Comparison of ENCODE assay signal across 12 cellular contexts in the genomic region with DNA sequence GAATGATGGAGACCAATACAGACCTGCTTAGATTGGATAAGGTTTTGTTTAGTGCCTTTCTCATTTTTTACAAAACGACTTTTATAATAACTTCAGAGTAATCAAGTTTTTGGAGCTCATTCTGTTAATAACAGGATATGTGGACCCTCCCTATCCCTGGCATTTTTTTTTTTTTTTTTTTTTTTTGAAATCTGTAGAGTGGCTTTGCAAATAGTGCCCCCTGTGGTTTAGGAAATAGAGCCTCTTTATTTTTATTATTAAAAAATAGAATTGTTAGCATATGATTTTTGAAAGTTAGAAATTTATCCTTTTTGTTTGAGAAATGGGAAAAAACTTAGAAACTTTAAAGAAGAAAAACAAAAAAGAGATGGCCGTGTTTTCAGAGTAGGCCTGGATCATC. TPM values are rescaled to one million over a fixed set of nuclear protein-coding genes. Genes with fewer than 3 reads are reported as not detected.
DNase-seq lines count a peak whose midpoint lies in the region; ATAC-seq and TF ChIP-seq lines count a peak whose summit lies in the region.
"Had no signal": no experiment of that assay in that cellular context is flagged by ENCODE, and none has a peak within 500 bp of the region (broad histone marks: within the 10 kb centered on the region; RNA-seq: fewer than 3 reads in every experiment).

No MANE protein-coding gene starts in this region.

- H3K4me1 ChIP-seq in OCI-LY3 (ENCODE audit: low read length), result peaks cover 65% of the 10 kb centered on the region
- peaks cover 0 to 88% (median 40%) of the 10 kb centered on the region in 6 donors for H3K4me1 ChIP-seq in spleen
- peaks cover 41% of the 10 kb centered on the region for H3K4me1 ChIP-seq in vagina

- peaks cover 24% of the 10 kb centered on the region for H3K4me1 Mint-ChIP-seq in activated CD8-positive, alpha-beta T cell treated with anti-CD3 and anti-CD28 coated beads for 36 hours (ENCODE audit: low read depth)
- H3K4me1 Mint-ChIP-seq in activated CD8-positive, alpha-beta T cell treated with anti-CD3 and anti-CD28 coated beads, Interleukin-2, amount 10 ng/mL, durations not matched to agents 7 days and 5 days (ENCODE audit: low read depth), result peaks cover 6% of the 10 kb centered on the region

- H3K9ac ChIP-seq in OCI-LY3 (ENCODE audit: low read length), result peak overlapping the region; percentile 55

- H3K79me2 ChIP-seq in OCI-LY3 (ENCODE audit: low read length), result peaks cover 100% of the 10 kb centered on the region

- peak overlapping the region; percentile 66 for H3K4me2 ChIP-seq in OCI-LY3 (ENCODE audit: low read length)

- no peaks in the 10 kb centered on the region for H3K27me3 Mint-ChIP-seq in activated CD8-positive, alpha-beta T cell treated with anti-CD3 and anti-CD28 coated beads for 36 hours
- no peaks in the 10 kb centered on the region for H3K27me3 Mint-ChIP-seq in activated CD8-positive, alpha-beta T cell treated with anti-CD3 and anti-CD28 coated beads, Interleukin-2, amount 10 ng/mL, durations not matched to agents 7 days and 5 days (ENCODE audit: low read depth)
- H3K27me3 Mint-ChIP-seq: activated T-cell treated with anti-CD3 and anti-CD28 coated beads, Interleukin-2, amount 50 U/mL, for 24 hours had no signal

- no peak overlapping the region for H2AFZ ChIP-seq in OCI-LY3 (ENCODE audit: low read depth, low read length)

- H3K4me3 ChIP-seq in OCI-LY3 (ENCODE audit: low read length) (peak overlapping the region; percentile 69), fibroblast of mammary gland (ENCODE audit: control insufficient read depth, low read depth, low read length) (no peak overlapping the region), spleen (no peak overlapping the region), vagina (no peak overlapping the region)

- CTCF ChIA-PET in activated CD8-positive, alpha-beta T cell treated with anti-CD3 and anti-CD28 coated beads for 36 hours (lab: Charles Lee), result interaction anchor here (0.9 to 1.1 kb wide), 2 partner anchors 45 to 58 kb away, joined by 3 read pairs; no protein-coding TSS in a partner anchor
- CTCF ChIA-PET in activated CD8-positive, alpha-beta T cell treated with anti-CD3 and anti-CD28 coated beads, Interleukin-2, amount 10 ng/mL, durations not matched to agents 7 days and 5 days (lab: Charles Lee), result interaction anchor here (0.6 to 1.3 kb wide), 3 partner anchors 8 to 176 kb away, joined by 3 to 4 read pairs (median 3); no protein-coding TSS in a partner anchor

- TF ChIP-seq CTCF in activated CD8-positive, alpha-beta T cell treated with anti-CD3 and anti-CD28 coated beads for 36 hours (IDR thresholded peaks at IDR 0.05), result peak; percentile 51
- TF ChIP-seq CTCF in OCI-LY3 (IDR thresholded peaks at IDR 0.05; ENCODE audit: low read depth, low read length) (peak; percentile 45; the same call in 1 of the 2 replicates), fibroblast of mammary gland (conservative IDR thresholded peaks at IDR 0.05; ENCODE audit: control insufficient read depth, insufficient read depth, low read depth, low read length) (peak; percentile 48), spleen (IDR thresholded peaks at IDR 0.05 in 8 of 11, conservative IDR thresholded peaks at IDR 0.05 in 3 of 11) (peak in 6 of 11 experiments; percentile 27 to 52 (median 32)), vagina (IDR thresholded peaks at IDR 0.05) (no peak)

- POLR2A ChIA-PET in activated CD8-positive, alpha-beta T cell treated with anti-CD3 and anti-CD28 coated beads for 36 hours (lab: Charles Lee), result no interaction called here
- POLR2A ChIA-PET in activated CD8-positive, alpha-beta T cell treated with anti-CD3 and anti-CD28 coated beads, Interleukin-2, amount 10 ng/mL, durations not matched to agents 7 days and 5 days (lab: Charles Lee), result no interaction called here

- H3K27ac Mint-ChIP-seq in activated CD8-positive, alpha-beta T cell treated with anti-CD3 and anti-CD28 coated beads for 36 hours, result no peak overlapping the region
- no peak overlapping the region for H3K27ac Mint-ChIP-seq in activated CD8-positive, alpha-beta T cell treated with anti-CD3 and anti-CD28 coated beads, Interleukin-2, amount 10 ng/mL, durations not matched to agents 7 days and 5 days
- H3K27ac Mint-ChIP-seq: activated T-cell treated with anti-CD3 and anti-CD28 coated beads, Interleukin-2, amount 50 U/mL, for 24 hours had no signal

- TF ChIP-seq POLR2A in spleen (IDR thresholded peaks at IDR 0.05) (no peak), vagina (IDR thresholded peaks at IDR 0.05) (no peak)

- H3K27ac ChIP-seq in OCI-LY3 (ENCODE audit: low read length) (peak overlapping the region; percentile 89), spleen (no peak overlapping the region), vagina (no peak overlapping the region)

- ATAC-seq in activated CD8-positive, alpha-beta T cell treated with anti-CD3 and anti-CD28 coated beads for 36 hours, result no peak
- no peak for ATAC-seq in activated CD8-positive, alpha-beta T cell treated with anti-CD3 and anti-CD28 coated beads, Interleukin-2, amount 10 ng/mL, durations not matched to agents 7 days and 5 days
- ATAC-seq in HG02798 (IDR thresholded peaks at IDR 0.05; ENCODE audit: poor library complexity, unreplicated experiment), result no peak

- H3K9me3 Mint-ChIP-seq in activated CD8-positive, alpha-beta T cell treated with anti-CD3 and anti-CD28 coated beads for 36 hours, result no peaks in the 10 kb centered on the region
- H3K9me3 Mint-ChIP-seq in activated CD8-positive, alpha-beta T cell treated with anti-CD3 and anti-CD28 coated beads, Interleukin-2, amount 10 ng/mL, durations not matched to agents 7 days and 5 days (ENCODE audit: insufficient read depth), result no peaks in the 10 kb centered on the region
- H3K9me3 Mint-ChIP-seq: activated T-cell treated with anti-CD3 and anti-CD28 coated beads, Interleukin-2, amount 50 U/mL, for 24 hours had no signal

- H3K36me3 ChIP-seq in OCI-LY3 (replicated peaks; ENCODE audit: low read depth, low read length) (peaks cover 39% of the 10 kb centered on the region), spleen (peaks cover 0 to 19% (median 3%) of the 10 kb centered on the region in 6 donors), vagina (no peaks in the 10 kb centered on the region)

- H3K9me3 ChIP-seq in OCI-LY3 (ENCODE audit: insufficient read depth, low read length), result no peaks in the 10 kb centered on the region
- no peaks in the 10 kb centered on the region for H3K9me3 ChIP-seq in spleen
- no peaks in the 10 kb centered on the region for H3K9me3 ChIP-seq in vagina

- intact Hi-C loops in activated CD8-positive, alpha-beta T cell treated with anti-CD3 and anti-CD28 coated beads for 36 hours (cut with micrococcal nuclease), result no loop called here
- intact Hi-C loops in spleen (cut with DNase I; ENCODE audit: low total_unique reads) (loop anchor here (2.0 kb wide), 1 partner anchor 58 kb away; no protein-coding TSS in a partner anchor), vagina (cut with DNase I) (no loop called here)

- H4K20me1 ChIP-seq in OCI-LY3 (ENCODE audit: insufficient read depth, low read length), result peaks cover 59% of the 10 kb centered on the region

- peaks cover 16% of the 10 kb centered on the region for H3K36me3 Mint-ChIP-seq in activated CD8-positive, alpha-beta T cell treated with anti-CD3 and anti-CD28 coated beads for 36 hours (ENCODE audit: low read depth)
- peaks cover 11% of the 10 kb centered on the region for H3K36me3 Mint-ChIP-seq in activated CD8-positive, alpha-beta T cell treated with anti-CD3 and anti-CD28 coated beads, Interleukin-2, amount 10 ng/mL, durations not matched to agents 7 days and 5 days (ENCODE audit: low read depth)

- no peak for DNase-seq in activated CD8-positive, alpha-beta T cell treated with anti-CD3 and anti-CD28 coated beads for 36 hours
- DNase-seq in activated CD8-positive, alpha-beta T cell treated with anti-CD3 and anti-CD28 coated beads, Interleukin-2, amount 10 ng/mL, durations not matched to agents 7 days and 5 days, result no peak
- DNase-seq in fibroblast of mammary gland (ENCODE audit: low read depth) (no peak), spleen (no peak), vagina (ENCODE audit: extremely low spot score in 2 of 2) (no peak)
- DNase-seq in effector CD8-positive, alpha-beta T cell (lab: John Stamatoyannopoulos, UW), result no peak
- DNase-seq: activated T-cell treated with anti-CD3 and anti-CD28 coated beads, Interleukin-2, amount 50 U/mL, for 24 hours; caudate nucleus; NCI-H1048; retina had no signal

- WGBS in spleen, 5 donors, result 67 to 84% (median 72%) methylated on average over 2 of the region's 2 CpGs

- no peaks in the 10 kb centered on the region for H3K27me3 ChIP-seq in OCI-LY3 (ENCODE audit: low read depth, low read length)
- no peaks in the 10 kb centered on the region for H3K27me3 ChIP-seq in spleen (replicated peaks in 1 of 7)
- H3K27me3 ChIP-seq in vagina, result no peaks in the 10 kb centered on the region

- H3K4me3 Mint-ChIP-seq in activated CD8-positive, alpha-beta T cell treated with anti-CD3 and anti-CD28 coated beads for 36 hours, result no peak overlapping the region
- no peak overlapping the region for H3K4me3 Mint-ChIP-seq in activated CD8-positive, alpha-beta T cell treated with anti-CD3 and anti-CD28 coated beads, Interleukin-2, amount 10 ng/mL, durations not matched to agents 7 days and 5 days
- H3K4me3 Mint-ChIP-seq: activated T-cell treated with anti-CD3 and anti-CD28 coated beads, Interleukin-2, amount 50 U/mL, for 24 hours had no signal

RNA-seq across cellular contexts. Expression of gene SKIL, which starts 11.4 kb away (rescaled TPM):
- 10 to 100 TPM; 13.2 to 14.2 TPM for total RNA-seq in activated CD8-positive, alpha-beta T cell treated with anti-CD3 and anti-CD28 coated beads for 36 hours
- total RNA-seq in activated CD8-positive, alpha-beta T cell treated with anti-CD3 and anti-CD28 coated beads, Interleukin-2, amount 10 ng/mL, durations not matched to agents 7 days and 5 days, result 1 to 10 TPM; 6.7 to 6.9 TPM
- total RNA-seq in spleen (10 to 100 TPM; 32.8 to 48.2 (median 36.2) TPM), vagina (48.1 TPM)
- polyA plus RNA-seq in spleen, result 1 to 10 TPM; 9.1 to 9.7 (median 9.3) TPM

RNA-seq across cellular contexts. Expression of gene CLDN11, which starts 49.7 kb away (rescaled TPM):
- not detected for total RNA-seq in activated CD8-positive, alpha-beta T cell treated with anti-CD3 and anti-CD28 coated beads for 36 hours
- total RNA-seq in activated CD8-positive, alpha-beta T cell treated with anti-CD3 and anti-CD28 coated beads, Interleukin-2, amount 10 ng/mL, durations not matched to agents 7 days and 5 days, result not detected
- total RNA-seq in spleen (10 to 100 TPM in 1 of 7 donors, 1 to 10 TPM in 6; 1.9 to 10.7 (median 6.7) TPM), vagina (136 TPM)
- polyA plus RNA-seq in spleen, result 1 to 10 TPM in 2 of 3 donors, under 1 TPM in 1; 0.70 to 3.2 (median 1.6) TPM

Comparison
In these comparisons a context has a peak if more than half of its experiments do, and no peak if none do; other contexts are left out.
1. CTCF ChIP-seq: peak in activated CD8-positive, alpha-beta T cell treated with anti-CD3 and anti-CD28 coated beads for 36 hours (single experiment), OCI-LY3 (single experiment), fibroblast of mammary gland (single experiment) and spleen (6 of 11); none in vagina (0 of 3).
2. RNA of gene CLDN11, which starts 49.7 kb away (total RNA-seq): 136 TPM in vagina (single experiment); 1.9 to 10.7 TPM in spleen, not detected in activated CD8-positive, alpha-beta T cell treated with anti-CD3 and anti-CD28 coated beads for 36 hours and not detected in activated CD8-positive, alpha-beta T cell treated with anti-CD3 and anti-CD28 coated beads, Interleukin-2, amount 10 ng/mL, durations not matched to agents 7 days and 5 days; every median in the first group is over 10 times any median in the second.